In the genomic region with DNA sequence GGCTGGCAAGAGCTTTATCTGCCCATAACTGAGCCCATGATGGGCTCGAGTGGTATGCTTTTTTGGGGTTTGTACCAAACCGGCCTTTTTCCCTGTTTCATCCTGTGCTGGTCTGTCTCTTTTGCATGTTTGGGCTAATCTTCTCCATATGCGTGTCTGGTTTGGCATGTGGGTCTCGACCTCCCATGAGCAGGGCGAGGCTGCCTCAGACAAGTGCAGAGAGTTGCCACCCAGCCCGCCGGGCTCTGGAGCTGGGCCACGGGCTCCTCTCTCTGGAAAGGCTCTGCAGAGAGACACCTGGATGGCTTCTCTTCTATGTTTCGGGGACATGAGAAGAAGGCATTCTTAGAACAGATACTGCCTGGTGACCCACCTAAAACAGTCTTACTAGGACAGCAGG, we compare ENCODE assay signal across 2 cellular contexts.
A peak's percentile ranks its signal among the peaks of the same experiment; 100 is the strongest.
TF ChIP-seq lines count a peak whose summit lies in the region.

No MANE protein-coding gene starts in this region.

TF ChIP-seq in SK-N-SH, 30 proteins besides CTCF, POLR2A, EP300 and RAD21:
- TF ChIP-seq, protein P1, sequence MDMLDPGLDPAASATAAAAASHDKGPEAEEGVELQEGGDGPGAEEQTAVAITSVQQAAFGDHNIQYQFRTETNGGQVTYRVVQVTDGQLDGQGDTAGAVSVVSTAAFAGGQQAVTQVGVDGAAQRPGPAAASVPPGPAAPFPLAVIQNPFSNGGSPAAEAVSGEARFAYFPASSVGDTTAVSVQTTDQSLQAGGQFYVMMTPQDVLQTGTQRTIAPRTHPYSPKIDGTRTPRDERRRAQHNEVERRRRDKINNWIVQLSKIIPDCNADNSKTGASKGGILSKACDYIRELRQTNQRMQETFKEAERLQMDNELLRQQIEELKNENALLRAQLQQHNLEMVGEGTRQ (IDR thresholded peaks at IDR 0.05; ENCODE audit: borderline replicate concordance, low read depth, low read length), result 0 out of 2 replicates have a peak, but pooled peaks have one; percentile 6
- TF ChIP-seq SMC3 (IDR thresholded peaks at IDR 0.05; ENCODE audit: low read depth, low read length), result no peak
- TF ChIP-seq, protein P2, sequence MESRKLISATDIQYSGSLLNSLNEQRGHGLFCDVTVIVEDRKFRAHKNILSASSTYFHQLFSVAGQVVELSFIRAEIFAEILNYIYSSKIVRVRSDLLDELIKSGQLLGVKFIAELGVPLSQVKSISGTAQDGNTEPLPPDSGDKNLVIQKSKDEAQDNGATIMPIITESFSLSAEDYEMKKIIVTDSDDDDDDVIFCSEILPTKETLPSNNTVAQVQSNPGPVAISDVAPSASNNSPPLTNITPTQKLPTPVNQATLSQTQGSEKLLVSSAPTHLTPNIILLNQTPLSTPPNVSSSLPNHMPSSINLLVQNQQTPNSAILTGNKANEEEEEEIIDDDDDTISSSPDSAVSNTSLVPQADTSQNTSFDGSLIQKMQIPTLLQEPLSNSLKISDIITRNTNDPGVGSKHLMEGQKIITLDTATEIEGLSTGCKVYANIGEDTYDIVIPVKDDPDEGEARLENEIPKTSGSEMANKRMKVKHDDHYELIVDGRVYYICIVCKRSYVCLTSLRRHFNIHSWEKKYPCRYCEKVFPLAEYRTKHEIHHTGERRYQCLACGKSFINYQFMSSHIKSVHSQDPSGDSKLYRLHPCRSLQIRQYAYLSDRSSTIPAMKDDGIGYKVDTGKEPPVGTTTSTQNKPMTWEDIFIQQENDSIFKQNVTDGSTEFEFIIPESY (IDR thresholded peaks at IDR 0.05; ENCODE audit: borderline replicate concordance, low read depth), result no peak
- TF ChIP-seq YY1 (IDR thresholded peaks at IDR 0.05; ENCODE audit: low read depth), result no peak
- no peak for TF ChIP-seq FOSL2 (IDR thresholded peaks at IDR 0.05; ENCODE audit: borderline replicate concordance, low read depth)
- TF ChIP-seq MEF2A (IDR thresholded peaks at IDR 0.05; ENCODE audit: borderline replicate concordance, low read depth), result no peak
- no peak for TF ChIP-seq EZH2phosphoT487 (IDR thresholded peaks at IDR 0.05; ENCODE audit: borderline replicate concordance, low read depth)
- TF ChIP-seq, protein P3, sequence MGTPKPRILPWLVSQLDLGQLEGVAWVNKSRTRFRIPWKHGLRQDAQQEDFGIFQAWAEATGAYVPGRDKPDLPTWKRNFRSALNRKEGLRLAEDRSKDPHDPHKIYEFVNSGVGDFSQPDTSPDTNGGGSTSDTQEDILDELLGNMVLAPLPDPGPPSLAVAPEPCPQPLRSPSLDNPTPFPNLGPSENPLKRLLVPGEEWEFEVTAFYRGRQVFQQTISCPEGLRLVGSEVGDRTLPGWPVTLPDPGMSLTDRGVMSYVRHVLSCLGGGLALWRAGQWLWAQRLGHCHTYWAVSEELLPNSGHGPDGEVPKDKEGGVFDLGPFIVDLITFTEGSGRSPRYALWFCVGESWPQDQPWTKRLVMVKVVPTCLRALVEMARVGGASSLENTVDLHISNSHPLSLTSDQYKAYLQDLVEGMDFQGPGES (IDR thresholded peaks at IDR 0.05; ENCODE audit: low read depth, low read length), result no peak

TF ChIP-seq in SK-N-SH treated with all-trans-retinoic acid at 6 μM for 48 hours, 23 proteins besides CTCF, POLR2A, EP300 and RAD21 (continued from another document):
- no peak for TF ChIP-seq CSDC2 (CRISPR knock-in tag; IDR thresholded peaks at IDR 0.05)
- TF ChIP-seq BACH2 (CRISPR knock-in tag; IDR thresholded peaks at IDR 0.05; ENCODE audit: borderline replicate concordance), result no peak
- TF ChIP-seq ZC3H10 (CRISPR knock-in tag; IDR thresholded peaks at IDR 0.05), result no peak
- TF ChIP-seq, protein P4, sequence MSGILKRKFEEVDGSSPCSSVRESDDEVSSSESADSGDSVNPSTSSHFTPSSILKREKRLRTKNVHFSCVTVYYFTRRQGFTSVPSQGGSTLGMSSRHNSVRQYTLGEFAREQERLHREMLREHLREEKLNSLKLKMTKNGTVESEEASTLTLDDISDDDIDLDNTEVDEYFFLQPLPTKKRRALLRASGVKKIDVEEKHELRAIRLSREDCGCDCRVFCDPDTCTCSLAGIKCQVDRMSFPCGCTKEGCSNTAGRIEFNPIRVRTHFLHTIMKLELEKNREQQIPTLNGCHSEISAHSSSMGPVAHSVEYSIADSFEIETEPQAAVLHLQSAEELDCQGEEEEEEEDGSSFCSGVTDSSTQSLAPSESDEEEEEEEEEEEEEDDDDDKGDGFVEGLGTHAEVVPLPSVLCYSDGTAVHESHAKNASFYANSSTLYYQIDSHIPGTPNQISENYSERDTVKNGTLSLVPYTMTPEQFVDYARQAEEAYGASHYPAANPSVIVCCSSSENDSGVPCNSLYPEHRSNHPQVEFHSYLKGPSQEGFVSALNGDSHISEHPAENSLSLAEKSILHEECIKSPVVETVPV (CRISPR knock-in tag; IDR thresholded peaks at IDR 0.05), result no peak
- TF ChIP-seq, protein P5, sequence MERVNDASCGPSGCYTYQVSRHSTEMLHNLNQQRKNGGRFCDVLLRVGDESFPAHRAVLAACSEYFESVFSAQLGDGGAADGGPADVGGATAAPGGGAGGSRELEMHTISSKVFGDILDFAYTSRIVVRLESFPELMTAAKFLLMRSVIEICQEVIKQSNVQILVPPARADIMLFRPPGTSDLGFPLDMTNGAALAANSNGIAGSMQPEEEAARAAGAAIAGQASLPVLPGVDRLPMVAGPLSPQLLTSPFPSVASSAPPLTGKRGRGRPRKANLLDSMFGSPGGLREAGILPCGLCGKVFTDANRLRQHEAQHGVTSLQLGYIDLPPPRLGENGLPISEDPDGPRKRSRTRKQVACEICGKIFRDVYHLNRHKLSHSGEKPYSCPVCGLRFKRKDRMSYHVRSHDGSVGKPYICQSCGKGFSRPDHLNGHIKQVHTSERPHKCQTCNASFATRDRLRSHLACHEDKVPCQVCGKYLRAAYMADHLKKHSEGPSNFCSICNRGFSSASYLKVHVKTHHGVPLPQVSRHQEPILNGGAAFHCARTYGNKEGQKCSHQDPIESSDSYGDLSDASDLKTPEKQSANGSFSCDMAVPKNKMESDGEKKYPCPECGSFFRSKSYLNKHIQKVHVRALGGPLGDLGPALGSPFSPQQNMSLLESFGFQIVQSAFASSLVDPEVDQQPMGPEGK (CRISPR knock-in tag; IDR thresholded peaks at IDR 0.05; ENCODE audit: borderline replicate concordance), result no peak
- TF ChIP-seq ZNF565 (CRISPR knock-in tag; conservative IDR thresholded peaks at IDR 0.05; ENCODE audit: low read depth), result no peak
- TF ChIP-seq, protein P6, sequence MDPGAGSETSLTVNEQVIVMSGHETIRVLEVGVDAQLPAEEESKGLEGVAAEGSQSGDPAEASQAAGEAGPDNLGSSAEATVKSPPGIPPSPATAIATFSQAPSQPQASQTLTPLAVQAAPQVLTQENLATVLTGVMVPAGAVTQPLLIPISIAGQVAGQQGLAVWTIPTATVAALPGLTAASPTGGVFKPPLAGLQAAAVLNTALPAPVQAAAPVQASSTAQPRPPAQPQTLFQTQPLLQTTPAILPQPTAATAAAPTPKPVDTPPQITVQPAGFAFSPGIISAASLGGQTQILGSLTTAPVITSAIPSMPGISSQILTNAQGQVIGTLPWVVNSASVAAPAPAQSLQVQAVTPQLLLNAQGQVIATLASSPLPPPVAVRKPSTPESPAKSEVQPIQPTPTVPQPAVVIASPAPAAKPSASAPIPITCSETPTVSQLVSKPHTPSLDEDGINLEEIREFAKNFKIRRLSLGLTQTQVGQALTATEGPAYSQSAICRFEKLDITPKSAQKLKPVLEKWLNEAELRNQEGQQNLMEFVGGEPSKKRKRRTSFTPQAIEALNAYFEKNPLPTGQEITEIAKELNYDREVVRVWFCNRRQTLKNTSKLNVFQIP (CRISPR knock-in tag; IDR thresholded peaks at IDR 0.05; ENCODE audit: borderline replicate concordance, low read depth), result no peak
- no peak for TF ChIP-seq ARNTL (CRISPR knock-in tag; IDR thresholded peaks at IDR 0.05; ENCODE audit: borderline replicate concordance, low read depth)
- TF ChIP-seq, protein P7, sequence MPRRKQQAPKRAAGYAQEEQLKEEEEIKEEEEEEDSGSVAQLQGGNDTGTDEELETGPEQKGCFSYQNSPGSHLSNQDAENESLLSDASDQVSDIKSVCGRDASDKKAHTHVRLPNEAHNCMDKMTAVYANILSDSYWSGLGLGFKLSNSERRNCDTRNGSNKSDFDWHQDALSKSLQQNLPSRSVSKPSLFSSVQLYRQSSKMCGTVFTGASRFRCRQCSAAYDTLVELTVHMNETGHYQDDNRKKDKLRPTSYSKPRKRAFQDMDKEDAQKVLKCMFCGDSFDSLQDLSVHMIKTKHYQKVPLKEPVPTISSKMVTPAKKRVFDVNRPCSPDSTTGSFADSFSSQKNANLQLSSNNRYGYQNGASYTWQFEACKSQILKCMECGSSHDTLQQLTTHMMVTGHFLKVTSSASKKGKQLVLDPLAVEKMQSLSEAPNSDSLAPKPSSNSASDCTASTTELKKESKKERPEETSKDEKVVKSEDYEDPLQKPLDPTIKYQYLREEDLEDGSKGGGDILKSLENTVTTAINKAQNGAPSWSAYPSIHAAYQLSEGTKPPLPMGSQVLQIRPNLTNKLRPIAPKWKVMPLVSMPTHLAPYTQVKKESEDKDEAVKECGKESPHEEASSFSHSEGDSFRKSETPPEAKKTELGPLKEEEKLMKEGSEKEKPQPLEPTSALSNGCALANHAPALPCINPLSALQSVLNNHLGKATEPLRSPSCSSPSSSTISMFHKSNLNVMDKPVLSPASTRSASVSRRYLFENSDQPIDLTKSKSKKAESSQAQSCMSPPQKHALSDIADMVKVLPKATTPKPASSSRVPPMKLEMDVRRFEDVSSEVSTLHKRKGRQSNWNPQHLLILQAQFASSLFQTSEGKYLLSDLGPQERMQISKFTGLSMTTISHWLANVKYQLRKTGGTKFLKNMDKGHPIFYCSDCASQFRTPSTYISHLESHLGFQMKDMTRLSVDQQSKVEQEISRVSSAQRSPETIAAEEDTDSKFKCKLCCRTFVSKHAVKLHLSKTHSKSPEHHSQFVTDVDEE (CRISPR knock-in tag; IDR thresholded peaks at IDR 0.05), result no peak
- no peak for TF ChIP-seq OSR1 (CRISPR knock-in tag; IDR thresholded peaks at IDR 0.05)
- TF ChIP-seq TOX (CRISPR knock-in tag; IDR thresholded peaks at IDR 0.05; ENCODE audit: borderline replicate concordance), result no peak
- TF ChIP-seq SNAI2 (CRISPR knock-in tag; IDR thresholded peaks at IDR 0.05), result no peak
